Comparison of ENCODE assay signal across 23 cellular contexts in genomic region chr18:36729197-36729596, GRCh38.
DNase-seq lines count a peak whose midpoint lies in the region; FAIRE-seq and TF ChIP-seq lines count a peak whose summit lies in the region.
"Had no signal": no experiment of that assay in that cellular context is flagged by ENCODE, and none has a peak within 500 bp of the region (broad histone marks: within the 10 kb centered on the region; RNA-seq: fewer than 3 reads in every experiment).

No MANE protein-coding gene starts in this region.

- intact Hi-C loops in ascending aorta (cut with DNase I), result no loop called here

- H3K27ac ChIP-seq in ascending aorta (peak overlapping the region; percentile 37 to 41), small intestine (ENCODE audit: low read depth in 1 of 2, low read length in 1 of 2) (no peak overlapping the region)
- H3K27ac ChIP-seq: 22Rv1, BLaER1, GM23248, SJSA1 had no signal

- no peak overlapping the region for H3K4me3 ChIP-seq in ascending aorta
- no peak overlapping the region for H3K4me3 ChIP-seq in small intestine (ENCODE audit: low read depth in 1 of 2, low read length in 2 of 2)
- H3K4me3 ChIP-seq: BLaER1, GM23248, SJSA1 had no signal

- DNase-seq in NK-92 treated with Interleukin-12 subunit alpha and Interleukin-12 subunit beta, amount 100 ng/mL, for 24 hours (lab: John Stamatoyannopoulos, UW), result peak; percentile 14
- no peak for DNase-seq in NK-92 (lab: John Stamatoyannopoulos, UW; ENCODE audit: unreplicated experiment)
- DNase-seq in LoVo (ENCODE audit: low spot score), result peak; percentile 2
- DNase-seq in ascending aorta (ENCODE audit: low spot score in 2 of 2), result no peak
- DNase-seq in GM10248 (ENCODE audit: extremely low spot score), result no peak
- no peak for DNase-seq in GM19238 (ENCODE audit: insufficient read length, low spot score)
- no peak for DNase-seq in D341Med (ENCODE audit: low spot score)
- no peak for DNase-seq in small intestine
- DNase-seq: ACHN; CD4-positive, alpha-beta T cell; DMS153; GM23248; H9; IMR-90; NCI-H1092; NCI-H1436; NCI-H187 treated with DMSO at 0.1 percent for 48 hours; NCI-H2107 had no signal

- H3K9me3 ChIP-seq in ascending aorta, result no peaks in the 10 kb centered on the region
- H3K9me3 ChIP-seq in small intestine (ENCODE audit: control insufficient read depth, low read depth), result no peaks in the 10 kb centered on the region
- H3K9me3 ChIP-seq: SJSA1 had no signal

- no peaks in the 10 kb centered on the region for H3K27me3 ChIP-seq in ascending aorta
- H3K27me3 ChIP-seq in small intestine (ENCODE audit: control insufficient read depth in 2 of 2, insufficient read depth in 2 of 2, low read length in 2 of 2), result no peaks in the 10 kb centered on the region
- H3K27me3 ChIP-seq: BLaER1, SJSA1 had no signal

- no peak for FAIRE-seq in small intestine (lab: Jason Lieb, UNC)
- FAIRE-seq: G401.6, RCC 7860 had no signal

- TF ChIP-seq CTCF in ascending aorta (IDR thresholded peaks at IDR 0.05) (no peak), GM10248 (IDR thresholded peaks at IDR 0.05; ENCODE audit: control extremely low read depth, extremely low read depth, low read depth, missing control alignments) (no peak)

- CTCF ChIA-PET in GM10248 (lab: Yijun Ruan, JAX), result interaction anchor here (1.7 kb wide), 1 partner anchor 41 kb away, joined by 6 read pairs; no protein-coding TSS in a partner anchor

- peaks cover 0 to 4% of the 10 kb centered on the region in 2 donors for H3K4me1 ChIP-seq in ascending aorta
- no peaks in the 10 kb centered on the region for H3K4me1 ChIP-seq in small intestine (ENCODE audit: control insufficient read depth in 2 of 2, insufficient read depth in 1 of 2, low read depth in 1 of 2, low read length in 1 of 2)
- H3K4me1 ChIP-seq: BLaER1, SJSA1 had no signal

- H3K36me3 ChIP-seq in ascending aorta, result peaks cover 0 to 26% of the 10 kb centered on the region in 2 donors
- no peaks in the 10 kb centered on the region for H3K36me3 ChIP-seq in small intestine (ENCODE audit: control insufficient read depth in 2 of 2, insufficient read depth in 2 of 2, low read length in 2 of 2)
- H3K36me3 ChIP-seq: SJSA1 had no signal

- POLR2A ChIA-PET in GM10248 (lab: Yijun Ruan, JAX), result no interaction called here

Comparison
In these comparisons a context has a peak if more than half of its experiments do, and no peak if none do; other contexts are left out.
1. DNase-seq: peak in NK-92 treated with Interleukin-12 subunit alpha and Interleukin-12 subunit beta, amount 100 ng/mL, for 24 hours (single experiment) and LoVo (single experiment); none in NK-92 (single experiment), ascending aorta (0 of 2), GM10248 (single experiment), GM19238 (single experiment), D341Med (single experiment) and small intestine (single experiment).
2. H3K27ac ChIP-seq: peak in ascending aorta (2 of 2); none in small intestine (0 of 2).